In the genomic region with DNA sequence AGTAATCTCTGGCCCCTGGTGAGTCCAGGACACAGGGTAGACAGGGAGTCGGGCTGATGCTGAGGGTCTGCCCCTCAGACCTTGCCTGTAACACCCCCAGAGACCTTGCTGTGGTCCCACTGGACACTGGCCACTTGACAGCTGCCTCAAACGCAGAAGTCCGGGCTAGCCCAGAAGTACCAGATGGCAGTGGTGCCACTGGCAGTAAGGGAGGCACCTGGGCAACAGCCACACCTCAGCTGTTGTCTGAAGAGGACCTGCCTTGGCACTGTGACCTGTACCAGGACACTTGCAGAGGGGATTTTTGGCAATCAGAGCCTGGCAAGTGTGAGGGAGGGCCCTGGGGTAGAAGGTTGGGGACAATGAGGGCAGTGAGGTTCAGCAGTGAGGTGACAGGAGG, we compare ENCODE assay signal across 16 cellular contexts.
DNase-seq lines count a peak whose midpoint lies in the region; ATAC-seq and TF ChIP-seq lines count a peak whose summit lies in the region.
"Had no signal": no experiment of that assay in that cellular context is flagged by ENCODE, and none has a peak within 500 bp of the region (broad histone marks: within the 10 kb centered on the region; RNA-seq: fewer than 3 reads in every experiment).

No MANE protein-coding gene starts in this region.

- in situ Hi-C loops in GM13976 (cut with MboI; ENCODE audit: low sequenced_read_pairs, unreplicated experiment) = no loop called here

- no peak for TF ChIP-seq CTCF in GM13976 (IDR thresholded peaks at IDR 0.05; ENCODE audit: borderline replicate concordance, control extremely low read depth, extremely low read depth, insufficient read depth, missing control alignments)
- TF ChIP-seq CTCF in osteocyte (IDR thresholded peaks at IDR 0.05) = no peak
- no peak for TF ChIP-seq CTCF in spleen (IDR thresholded peaks at IDR 0.05 in 8 of 11, conservative IDR thresholded peaks at IDR 0.05 in 3 of 11)

- H3K36me3 Mint-ChIP-seq in osteocyte (ENCODE audit: unreplicated experiment) = no peaks in the 10 kb centered on the region
- H3K36me3 Mint-ChIP-seq: CD8-positive, alpha-beta T cell had no signal

- no peak overlapping the region for H3K27ac Mint-ChIP-seq in osteocyte (ENCODE audit: unreplicated experiment)
- H3K27ac Mint-ChIP-seq: B cell; CD4-positive, alpha-beta T cell; CD8-positive, alpha-beta T cell had no signal

- ATAC-seq in HG03457 (IDR thresholded peaks at IDR 0.05; ENCODE audit: unreplicated experiment) = no peak
- ATAC-seq: A549; CD8-positive, alpha-beta T cell had no signal

- H3K4me3 ChIP-seq in spleen = no peak overlapping the region
- H3K4me3 ChIP-seq: A549; BLaER1 treated with 17β-estradiol and CSF1 and Interleukin-3, amounts not matched to agents 10 nM and 100 nM had no signal

- H3K9me3 ChIP-seq in spleen = peaks cover 0 to 13% (median 0%) of the 10 kb centered on the region in 8 donors
- H3K9me3 ChIP-seq: Caco-2 had no signal

- H3K27me3 Mint-ChIP-seq in osteocyte (ENCODE audit: unreplicated experiment) = peaks cover 2% of the 10 kb centered on the region
- H3K27me3 Mint-ChIP-seq: CD4-positive, alpha-beta T cell had no signal

- H3K27me3 ChIP-seq in spleen (replicated peaks in 1 of 7) = peaks cover 0 to 5% (median 0%) of the 10 kb centered on the region in 7 donors

- peaks cover 10% of the 10 kb centered on the region for H3K9me3 Mint-ChIP-seq in osteocyte (ENCODE audit: unreplicated experiment)
- H3K9me3 Mint-ChIP-seq: CD4-positive, alpha-beta T cell; CD8-positive, alpha-beta T cell had no signal

- no peak overlapping the region for H3K4me3 Mint-ChIP-seq in osteocyte (ENCODE audit: unreplicated experiment)
- H3K4me3 Mint-ChIP-seq: B cell; CD4-positive, alpha-beta T cell; CD8-positive, alpha-beta T cell had no signal

- H3K27ac ChIP-seq in spleen = no peak overlapping the region
- H3K27ac ChIP-seq: 22Rv1; A549; BLaER1 treated with 17β-estradiol and CSF1 and Interleukin-3, amounts not matched to agents 10 nM and 100 nM; C4-2B had no signal

- TF ChIP-seq POLR2A in spleen (IDR thresholded peaks at IDR 0.05) = no peak

- no peaks in the 10 kb centered on the region for H3K4me1 ChIP-seq in spleen
- H3K4me1 ChIP-seq: A549; BLaER1 treated with 17β-estradiol and CSF1 and Interleukin-3, amounts not matched to agents 10 nM and 100 nM; Caco-2 had no signal

- H3K36me3 ChIP-seq in spleen = no peaks in the 10 kb centered on the region
- H3K36me3 ChIP-seq: BLaER1 treated with 17β-estradiol and CSF1 and Interleukin-3, amounts not matched to agents 10 nM and 100 nM had no signal

- WGBS in spleen, 5 donors = 67 to 90% (median 80%) methylated on average over 3 of the region's 3 CpGs; no CpG with 5 or more reads in 1 of the 5 donors

- no peaks in the 10 kb centered on the region for H3K4me1 Mint-ChIP-seq in osteocyte (ENCODE audit: unreplicated experiment)
- H3K4me1 Mint-ChIP-seq: B cell had no signal

- DNase-seq in GM13976 (ENCODE audit: low spot score) (peak; percentile 6), osteocyte (ENCODE audit: extremely low spot score, unreplicated experiment) (peak; percentile 77), spleen (peak; percentile 61), kidney glomerular epithelial cell (lab: John Stamatoyannopoulos, UW) (no peak)
- DNase-seq: AML-193; Caco-2; Calu3; CD4-positive, alpha-beta T cell; CD8-positive, alpha-beta T cell; GF-D8 had no signal

- intact Hi-C loops in spleen (cut with DNase I; ENCODE audit: low total_unique reads) = no loop called here
